ENCODE assay signal across 9 cellular contexts in the genomic region with DNA sequence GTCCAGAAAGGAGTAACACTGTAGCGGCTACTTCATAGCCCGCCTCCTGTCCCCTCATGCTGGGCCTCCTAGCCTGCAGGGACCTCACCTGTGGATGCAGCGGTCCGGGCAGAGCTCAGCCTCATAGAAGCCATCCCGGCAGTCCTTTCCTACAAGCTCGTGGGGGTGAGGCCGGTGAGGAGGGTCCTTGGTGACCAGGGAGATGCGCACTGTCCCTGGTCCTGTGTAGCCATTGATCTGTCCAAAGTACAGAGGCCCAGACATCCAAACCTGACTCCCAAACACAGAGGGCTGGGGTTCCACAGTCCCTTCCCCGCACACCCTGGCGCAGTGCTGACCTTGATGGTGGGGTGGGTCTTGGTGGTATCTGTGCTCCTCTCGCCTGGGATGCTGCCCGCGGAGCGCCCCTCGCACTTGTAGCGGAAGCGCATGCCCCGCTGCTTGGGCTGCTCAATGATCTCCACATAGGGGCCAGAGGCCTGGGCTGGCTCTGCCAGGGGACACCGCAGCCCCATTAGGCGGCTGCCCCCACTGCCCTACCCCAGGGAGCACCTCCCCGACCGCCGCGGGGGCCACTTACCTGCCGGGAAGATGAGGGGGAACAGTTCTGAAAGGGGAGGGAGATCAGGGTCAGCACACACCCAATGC. TPM values are rescaled to one million over a fixed set of nuclear protein-coding genes. Genes with fewer than 3 reads are reported as not detected.
DNase-seq lines count a peak whose midpoint lies in the region; ATAC-seq and TF ChIP-seq lines count a peak whose summit lies in the region.
"Had no signal": no experiment of that assay in that cellular context is flagged by ENCODE, and none has a peak within 500 bp of the region (broad histone marks: within the 10 kb centered on the region; RNA-seq: fewer than 3 reads in every experiment).

No MANE protein-coding gene starts in this region.

- peaks cover 0 to 40% of the 10 kb centered on the region in 2 donors for H3K4me1 ChIP-seq in right atrium auricular region
- peaks cover 34% of the 10 kb centered on the region for H3K4me1 ChIP-seq in mononuclear cell (ENCODE audit: insufficient read depth, low read length)

- peak overlapping the region; percentile 71 to 96 for H3K4me3 ChIP-seq in right atrium auricular region
- H3K4me3 ChIP-seq in cardiac fibroblast (replicated peaks in 1 of 2; ENCODE audit: low read depth in 2 of 2, low read length in 2 of 2), result peak overlapping the region; percentile 91 to 94
- peak overlapping the region; percentile 88 for H3K4me3 ChIP-seq in mononuclear cell (ENCODE audit: low read length)

- DNase-seq in right atrium auricular region (ENCODE audit: low spot score) (no peak), left cardiac atrium (no peak), cardiac fibroblast (ENCODE audit: low read depth in 2 of 2) (no peak), dermis blood vessel endothelial cell (no peak), NCI-H345 (lab: John Stamatoyannopoulos, UW) (no peak), NCI-H2029 (lab: John Stamatoyannopoulos, UW) (no peak), NCI-H2171 treated with DMSO at 0.1 percent for 48 hours (lab: John Stamatoyannopoulos, UW) (no peak)

- intact Hi-C loops in left cardiac atrium (cut with DNase I), result loop anchor here in 1 of 2 donors (5.0 kb wide), 1 partner anchor 51 kb away; a partner anchor contains a TSS

- peaks cover 48% of the 10 kb centered on the region for H3K36me3 ChIP-seq in right atrium auricular region

- ATAC-seq in left cardiac atrium, result no peak
- ATAC-seq: sciatic nerve had no signal

- H3K9me3 ChIP-seq in right atrium auricular region, result no peaks in the 10 kb centered on the region
- H3K9me3 ChIP-seq in mononuclear cell (ENCODE audit: low read depth, low read length), result no peaks in the 10 kb centered on the region

- peak overlapping the region; percentile 99 to 100 for H3K27ac ChIP-seq in right atrium auricular region

- TF ChIP-seq CTCF in right atrium auricular region (IDR thresholded peaks at IDR 0.05), result no peak
- no peak for TF ChIP-seq CTCF in cardiac fibroblast (IDR thresholded peaks at IDR 0.05; ENCODE audit: low read depth, low read length)

- H3K27me3 ChIP-seq in right atrium auricular region (no peaks in the 10 kb centered on the region), mononuclear cell (ENCODE audit: insufficient read depth, low read length) (no peaks in the 10 kb centered on the region)

RNA-seq across cellular contexts. Expression of a gene that starts 1.0 kb away (rescaled TPM):
- total RNA-seq in right atrium auricular region (10 to 100 TPM; 30.7 to 54.9 TPM), left cardiac atrium (10 to 100 TPM; 36.1 to 56.2 TPM), mononuclear cell (107 TPM), dermis blood vessel endothelial cell (17.3 and 17.7 TPM in 2 replicates)

RNA-seq across cellular contexts. Expression of a gene that starts 23.8 kb away (rescaled TPM):
- 10 to 100 TPM; 14.5 to 29.6 TPM for total RNA-seq in right atrium auricular region
- total RNA-seq in left cardiac atrium, result 10 to 100 TPM; 31.7 to 33.0 TPM
- total RNA-seq in mononuclear cell, result 75.2 TPM
- total RNA-seq in dermis blood vessel endothelial cell, result 72.2 and 102 TPM in 2 replicates

RNA-seq across cellular contexts. Expression of a gene that starts 46.1 kb away (rescaled TPM):
- total RNA-seq in right atrium auricular region (10 to 100 TPM; 16.1 to 21.8 TPM), left cardiac atrium (10 to 100 TPM; 15.1 to 16.7 TPM), mononuclear cell (15.0 TPM), dermis blood vessel endothelial cell (18.0 and 34.8 TPM in 2 replicates)

RNA-seq across cellular contexts. Expression of a gene that starts 47.7 kb away (rescaled TPM):
- total RNA-seq in right atrium auricular region, result 10 to 100 TPM; 21.1 to 30.5 TPM
- 10 to 100 TPM; 42.8 to 44.7 TPM for total RNA-seq in left cardiac atrium
- 41.1 TPM for total RNA-seq in mononuclear cell
- 118 and 171 TPM in 2 replicates for total RNA-seq in dermis blood vessel endothelial cell

RNA-seq across cellular contexts. Expression of a gene that starts 50.3 kb away (rescaled TPM):
- total RNA-seq in right atrium auricular region (10 to 100 TPM; 29.7 to 50.1 TPM), left cardiac atrium (10 to 100 TPM; 46.6 to 47.3 TPM), mononuclear cell (38.0 TPM), dermis blood vessel endothelial cell (35.7 and 38.5 TPM in 2 replicates)
